Comparison of ENCODE assay signal across 17 cellular contexts in genomic region chr12:47858511-47859266, GRCh38. TPM values are rescaled to one million over a fixed set of nuclear protein-coding genes. Genes with fewer than 3 reads are reported as not detected.
DNase-seq lines count a peak whose midpoint lies in the region; ATAC-seq and TF ChIP-seq lines count a peak whose summit lies in the region.
"Had no signal": no experiment of that assay in that cellular context is flagged by ENCODE, and none has a peak within 500 bp of the region (broad histone marks: within the 10 kb centered on the region; RNA-seq: fewer than 3 reads in every experiment).

No MANE protein-coding gene starts in this region.

- H3K36me3 Mint-ChIP-seq in MCF 10A (ENCODE audit: insufficient read depth, unreplicated experiment) = peaks cover 50% of the 10 kb centered on the region
- no peaks in the 10 kb centered on the region for H3K36me3 Mint-ChIP-seq in naive thymus-derived CD8-positive, alpha-beta T cell

- BruUV-seq in MCF 10A (replicated peaks; lab: Mats Ljungman, UMichigan) = no TSS peak

- H3K4me1 Mint-ChIP-seq in MCF 10A (ENCODE audit: insufficient read depth, unreplicated experiment) = peaks cover 38% of the 10 kb centered on the region
- H3K4me1 Mint-ChIP-seq in naive thymus-derived CD8-positive, alpha-beta T cell = peaks cover 0 to 2% (median 0%) of the 10 kb centered on the region in 4 donors

- DNase-seq in DMS53 (lab: John Stamatoyannopoulos, UW) (peak; percentile 39), DMS53 treated with DMSO at 0.1 percent for 48 hours (lab: John Stamatoyannopoulos, UW; ENCODE audit: unreplicated experiment) (no peak), MCF 10A (ENCODE audit: unreplicated experiment) (peak; percentile 93), mesenteric fat pad (ENCODE audit: low spot score) (peak; percentile 74)
- DNase-seq in naive thymus-derived CD8-positive, alpha-beta T cell = no peak
- DNase-seq: 8988T; activated naive CD4-positive, alpha-beta T cell treated with anti-CD3 and anti-CD28 coated beads, Interleukin-2, amount 50 U/mL, for 16 hours; C1 segment of cervical spinal cord; DMS 273 treated with DMSO at 0.1 percent for 48 hours; kidney; NCI-H2081; NCI-H526; trophoblast cell had no signal

- TF ChIP-seq CTCF in MCF 10A (IDR thresholded peaks at IDR 0.05; ENCODE audit: unreplicated experiment) = no peak

- ATAC-seq in GM18502 (IDR thresholded peaks at IDR 0.05; ENCODE audit: poor library complexity, unreplicated experiment) (no peak), GM18873 (IDR thresholded peaks at IDR 0.05; ENCODE audit: low FRiP score, unreplicated experiment) (no peak)
- no peak for ATAC-seq in naive thymus-derived CD8-positive, alpha-beta T cell
- ATAC-seq: Panc1 had no signal

- POLR2A ChIA-PET in MCF 10A (lab: Yijun Ruan, JAX) = interaction anchor here (0.6 to 1.7 kb wide), 8 partner anchors 31 to 106 kb away, joined by 3 to 8 read pairs (median 3); partner anchors contain the start of gene VDR
- POLR2A ChIA-PET in naive thymus-derived CD8-positive, alpha-beta T cell (lab: Charles Lee) = interaction anchor here (0.6 kb wide), 1 partner anchor 472 kb away, joined by 4 read pairs; no protein-coding TSS in a partner anchor

- CTCF ChIA-PET in MCF 10A (lab: Yijun Ruan, JAX) = interaction anchor here (0.6 to 1.6 kb wide), 11 partner anchors 13 to 91 kb away, joined by 3 to 6 read pairs (median 4); no protein-coding TSS in a partner anchor

- peak overlapping the region; percentile 44 for H3K27ac Mint-ChIP-seq in MCF 10A (ENCODE audit: low read depth, unreplicated experiment)
- H3K27ac Mint-ChIP-seq in naive thymus-derived CD8-positive, alpha-beta T cell = no peak overlapping the region

- TF ChIP-seq RAD21 in Ishikawa (IDR thresholded peaks at IDR 0.05; ENCODE audit: low read depth) = no peak

- no peaks in the 10 kb centered on the region for H3K27me3 Mint-ChIP-seq in MCF 10A (ENCODE audit: insufficient read depth, unreplicated experiment)
- H3K27me3 Mint-ChIP-seq in naive thymus-derived CD8-positive, alpha-beta T cell = no peaks in the 10 kb centered on the region

- no peak for TF ChIP-seq EP300 in Ishikawa (IDR thresholded peaks at IDR 0.05; ENCODE audit: borderline replicate concordance)

- peak overlapping the region; percentile 16 for H3K4me3 Mint-ChIP-seq in MCF 10A (ENCODE audit: unreplicated experiment)
- H3K4me3 Mint-ChIP-seq in naive thymus-derived CD8-positive, alpha-beta T cell = no peak overlapping the region

- intact Hi-C loops in MCF 10A (cut with micrococcal nuclease) = no loop called here

- H3K9me3 Mint-ChIP-seq in MCF 10A (ENCODE audit: unreplicated experiment) = no peaks in the 10 kb centered on the region
- no peaks in the 10 kb centered on the region for H3K9me3 Mint-ChIP-seq in naive thymus-derived CD8-positive, alpha-beta T cell

TF ChIP-seq in Ishikawa, 13 proteins besides CTCF, POLR2A, EP300 and RAD21:
- TF ChIP-seq FOXM1 (IDR thresholded peaks at IDR 0.05; ENCODE audit: borderline replicate concordance, low read depth) = no peak
- TF ChIP-seq ZBTB7A (IDR thresholded peaks at IDR 0.05; ENCODE audit: low read depth) = 0 out of 2 replicates have a peak, but pooled peaks have one; percentile 46

RNA-seq across cellular contexts. Expression of gene HDAC7, which starts 39.0 kb away (rescaled TPM):
- total RNA-seq in MCF 10A (2022) = 65.0 and 80.1 TPM in 2 replicates
- 105 TPM for total RNA-seq in mesenteric fat pad
- 100 to 1,000 TPM; 160 to 165 TPM for total RNA-seq in naive thymus-derived CD8-positive, alpha-beta T cell
- 10 to 100 TPM; 10.2 to 30.5 (median 14.3) TPM for polyA plus RNA-seq in naive thymus-derived CD8-positive, alpha-beta T cell

RNA-seq across cellular contexts. Expression of gene VDR, which starts 46.1 kb away (rescaled TPM):
- total RNA-seq in MCF 10A (2022) = 22.3 and 23.4 TPM in 2 replicates
- total RNA-seq in mesenteric fat pad = 9.8 TPM
- under 1 TPM; 0.49 to 0.73 TPM for total RNA-seq in naive thymus-derived CD8-positive, alpha-beta T cell
- not detected for polyA plus RNA-seq in naive thymus-derived CD8-positive, alpha-beta T cell

Comparison
In these comparisons a context has a peak if more than half of its experiments do, and no peak if none do; other contexts are left out.
1. DNase-seq: peak in DMS53 (single experiment), MCF 10A (single experiment) and mesenteric fat pad (single experiment); none in DMS53 treated with DMSO at 0.1 percent for 48 hours (single experiment) and naive thymus-derived CD8-positive, alpha-beta T cell (0 of 10).